ENCODE assay signal across 1 cellular context in the genomic region with DNA sequence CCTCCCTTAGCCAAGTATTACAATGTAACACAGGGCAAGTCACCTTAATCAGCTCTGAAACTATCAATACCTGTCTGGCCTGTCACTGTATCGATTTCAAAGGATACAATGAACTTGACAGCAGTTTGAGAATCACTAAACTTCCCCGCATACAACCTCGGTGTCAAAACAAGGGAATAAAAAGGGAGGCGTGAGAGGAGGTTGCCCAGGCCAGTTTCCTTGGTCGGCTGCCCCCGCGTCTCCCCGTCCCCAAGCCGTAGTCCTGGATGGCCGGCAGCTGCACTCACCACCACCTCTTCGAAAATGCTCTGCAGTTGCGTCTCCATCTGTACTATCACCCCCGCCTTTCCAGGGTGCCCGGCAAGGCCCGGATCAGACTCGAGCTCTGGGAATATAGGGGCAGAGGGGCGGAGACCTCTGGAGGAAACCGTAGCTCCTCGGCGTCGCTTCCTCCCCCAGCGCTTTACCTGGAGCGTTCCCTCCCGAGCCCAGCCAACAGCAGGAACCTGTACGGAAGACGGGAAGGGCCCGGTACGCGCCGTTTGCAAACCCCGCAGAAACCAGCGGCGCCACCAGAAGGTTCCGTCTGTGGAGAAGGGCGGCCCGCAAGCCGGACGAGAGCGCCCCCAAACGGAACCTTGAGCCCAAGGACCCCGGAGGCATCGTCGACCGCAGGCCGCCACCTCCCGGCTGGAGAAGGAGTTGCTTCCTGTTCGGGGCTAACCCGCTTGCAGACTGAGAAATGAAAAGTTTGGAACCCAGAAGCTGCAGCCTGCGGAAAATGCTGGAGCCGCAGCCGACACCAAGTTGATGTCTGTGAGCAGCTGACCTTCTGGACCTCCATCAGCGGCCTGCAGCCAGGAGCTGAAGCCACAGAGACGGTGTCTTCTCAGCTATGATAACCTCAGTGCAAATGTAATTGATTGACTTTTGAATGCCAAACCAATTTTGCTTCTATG.
A peak's percentile ranks its signal among the peaks of the same experiment; 100 is the strongest.
TF ChIP-seq lines count a peak whose summit lies in the region.

A gene with protein sequence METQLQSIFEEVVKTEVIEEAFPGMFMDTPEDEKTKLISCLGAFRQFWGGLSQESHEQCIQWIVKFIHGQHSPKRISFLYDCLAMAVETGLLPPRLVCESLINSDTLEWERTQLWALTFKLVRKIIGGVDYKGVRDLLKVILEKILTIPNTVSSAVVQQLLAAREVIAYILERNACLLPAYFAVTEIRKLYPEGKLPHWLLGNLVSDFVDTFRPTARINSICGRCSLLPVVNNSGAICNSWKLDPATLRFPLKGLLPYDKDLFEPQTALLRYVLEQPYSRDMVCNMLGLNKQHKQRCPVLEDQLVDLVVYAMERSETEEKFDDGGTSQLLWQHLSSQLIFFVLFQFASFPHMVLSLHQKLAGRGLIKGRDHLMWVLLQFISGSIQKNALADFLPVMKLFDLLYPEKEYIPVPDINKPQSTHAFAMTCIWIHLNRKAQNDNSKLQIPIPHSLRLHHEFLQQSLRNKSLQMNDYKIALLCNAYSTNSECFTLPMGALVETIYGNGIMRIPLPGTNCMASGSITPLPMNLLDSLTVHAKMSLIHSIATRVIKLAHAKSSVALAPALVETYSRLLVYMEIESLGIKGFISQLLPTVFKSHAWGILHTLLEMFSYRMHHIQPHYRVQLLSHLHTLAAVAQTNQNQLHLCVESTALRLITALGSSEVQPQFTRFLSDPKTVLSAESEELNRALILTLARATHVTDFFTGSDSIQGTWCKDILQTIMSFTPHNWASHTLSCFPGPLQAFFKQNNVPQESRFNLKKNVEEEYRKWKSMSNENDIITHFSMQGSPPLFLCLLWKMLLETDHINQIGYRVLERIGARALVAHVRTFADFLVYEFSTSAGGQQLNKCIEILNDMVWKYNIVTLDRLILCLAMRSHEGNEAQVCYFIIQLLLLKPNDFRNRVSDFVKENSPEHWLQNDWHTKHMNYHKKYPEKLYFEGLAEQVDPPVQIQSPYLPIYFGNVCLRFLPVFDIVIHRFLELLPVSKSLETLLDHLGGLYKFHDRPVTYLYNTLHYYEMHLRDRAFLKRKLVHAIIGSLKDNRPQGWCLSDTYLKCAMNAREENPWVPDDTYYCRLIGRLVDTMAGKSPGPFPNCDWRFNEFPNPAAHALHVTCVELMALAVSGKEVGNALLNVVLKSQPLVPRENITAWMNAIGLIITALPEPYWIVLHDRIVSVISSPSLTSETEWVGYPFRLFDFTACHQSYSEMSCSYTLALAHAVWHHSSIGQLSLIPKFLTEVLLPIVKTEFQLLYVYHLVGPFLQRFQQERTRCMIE (N-terminal part only) (minus strand): TSS at position 519 of the 959 bp plus-strand sequence. CDS start 193 bp downstream, at position 326.

TF ChIP-seq in HepG2, 621 proteins besides CTCF, POLR2A, EP300 and RAD21 (continued from another document):
- TF ChIP-seq, protein P1, sequence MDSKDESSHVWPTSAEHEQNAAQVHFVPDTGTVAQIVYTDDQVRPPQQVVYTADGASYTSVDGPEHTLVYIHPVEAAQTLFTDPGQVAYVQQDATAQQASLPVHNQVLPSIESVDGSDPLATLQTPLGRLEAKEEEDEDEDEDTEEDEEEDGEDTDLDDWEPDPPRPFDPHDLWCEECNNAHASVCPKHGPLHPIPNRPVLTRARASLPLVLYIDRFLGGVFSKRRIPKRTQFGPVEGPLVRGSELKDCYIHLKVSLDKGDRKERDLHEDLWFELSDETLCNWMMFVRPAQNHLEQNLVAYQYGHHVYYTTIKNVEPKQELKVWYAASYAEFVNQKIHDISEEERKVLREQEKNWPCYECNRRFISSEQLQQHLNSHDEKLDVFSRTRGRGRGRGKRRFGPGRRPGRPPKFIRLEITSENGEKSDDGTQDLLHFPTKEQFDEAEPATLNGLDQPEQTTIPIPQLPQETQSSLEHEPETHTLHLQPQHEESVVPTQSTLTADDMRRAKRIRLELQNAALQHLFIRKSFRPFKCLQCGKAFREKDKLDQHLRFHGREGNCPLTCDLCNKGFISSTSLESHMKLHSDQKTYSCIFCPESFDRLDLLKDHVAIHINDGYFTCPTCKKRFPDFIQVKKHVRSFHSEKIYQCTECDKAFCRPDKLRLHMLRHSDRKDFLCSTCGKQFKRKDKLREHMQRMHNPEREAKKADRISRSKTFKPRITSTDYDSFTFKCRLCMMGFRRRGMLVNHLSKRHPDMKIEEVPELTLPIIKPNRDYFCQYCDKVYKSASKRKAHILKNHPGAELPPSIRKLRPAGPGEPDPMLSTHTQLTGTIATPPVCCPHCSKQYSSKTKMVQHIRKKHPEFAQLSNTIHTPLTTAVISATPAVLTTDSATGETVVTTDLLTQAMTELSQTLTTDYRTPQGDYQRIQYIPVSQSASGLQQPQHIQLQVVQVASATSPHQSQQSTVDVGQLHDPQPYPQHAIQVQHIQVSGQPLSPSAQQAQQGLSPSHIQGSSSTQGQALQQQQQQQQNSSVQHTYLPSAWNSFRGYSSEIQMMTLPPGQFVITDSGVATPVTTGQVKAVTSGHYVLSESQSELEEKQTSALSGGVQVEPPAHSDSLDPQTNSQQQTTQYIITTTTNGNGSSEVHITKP (CRISPR knock-in tag; IDR thresholded peaks at IDR 0.05; ENCODE audit: low read depth): peak; percentile 91; the same call in 1 of the 2 replicates
